9 cellular contexts compared by ENCODE assay signal in the genomic region with DNA sequence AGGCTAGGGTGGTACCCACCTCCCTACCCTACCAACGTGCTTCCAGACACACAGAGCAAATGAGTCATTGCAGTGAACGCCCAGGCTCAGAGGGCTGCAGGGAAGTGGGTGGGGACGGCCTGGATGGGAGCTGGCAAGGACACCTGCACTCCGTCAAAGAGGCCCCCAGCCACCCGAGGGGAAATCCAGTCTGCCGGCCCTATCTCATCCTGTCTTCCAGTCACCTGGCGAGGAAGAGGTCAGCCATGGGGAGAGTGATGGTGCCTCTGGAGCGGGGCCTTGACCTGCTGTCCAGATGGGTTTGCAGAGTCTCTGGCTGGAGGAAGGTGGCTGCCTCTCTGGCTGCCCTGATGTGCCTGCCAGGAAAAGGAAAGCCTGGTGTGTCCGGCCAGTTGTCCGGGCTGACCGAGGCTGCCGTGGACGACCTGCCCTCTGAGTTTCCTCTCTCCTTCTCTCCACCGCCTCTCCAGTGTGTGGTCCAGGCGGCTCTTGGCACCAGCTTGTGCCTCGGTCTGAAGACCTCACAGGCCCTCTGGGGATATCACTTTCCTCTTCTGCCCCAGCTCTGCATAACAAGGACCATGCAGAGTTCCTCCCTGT.
A peak's percentile ranks its signal among the peaks of the same experiment; 100 is the strongest.
DNase-seq lines count a peak whose midpoint lies in the region; ATAC-seq and TF ChIP-seq lines count a peak whose summit lies in the region.
"Had no signal": no experiment of that assay in that cellular context is flagged by ENCODE, and none has a peak within 500 bp of the region (broad histone marks: within the 10 kb centered on the region; RNA-seq: fewer than 3 reads in every experiment).

No MANE protein-coding gene starts in this region.

- peaks cover 67% of the 10 kb centered on the region for H3K4me1 ChIP-seq in SJCRH30
- peaks cover 0 to 14% of the 10 kb centered on the region in 2 donors for H3K4me1 ChIP-seq in gastrocnemius medialis
- H3K4me1 ChIP-seq: transverse colon had no signal

- peak; percentile 45 for ATAC-seq in left ventricle myocardium superior
- peak; percentile 24 to 59 for ATAC-seq in gastrocnemius medialis
- no peak for ATAC-seq in GM21825 (IDR thresholded peaks at IDR 0.05; ENCODE audit: unreplicated experiment)
- no peak for ATAC-seq in HG02970 (IDR thresholded peaks at IDR 0.05; ENCODE audit: low FRiP score, unreplicated experiment)
- ATAC-seq in HG02852 (IDR thresholded peaks at IDR 0.05; ENCODE audit: unreplicated experiment): no peak

- in situ Hi-C loops in gastrocnemius medialis (cut with MboI; ENCODE audit: low sequenced_read_pairs in 4 of 4): no loop called here

- intact Hi-C loops in left ventricle myocardium superior (cut with micrococcal nuclease) (no loop called here), gastrocnemius medialis (cut with DNase I; ENCODE audit: low total_unique reads) (no loop called here)

- no peaks in the 10 kb centered on the region for H3K27me3 ChIP-seq in MG63
- no peaks in the 10 kb centered on the region for H3K27me3 ChIP-seq in SJCRH30
- H3K27me3 ChIP-seq in gastrocnemius medialis: no peaks in the 10 kb centered on the region
- H3K27me3 ChIP-seq: transverse colon had no signal

- no peaks in the 10 kb centered on the region for H3K9me3 ChIP-seq in MG63
- H3K9me3 ChIP-seq in SJCRH30 (replicated peaks): no peaks in the 10 kb centered on the region
- no peaks in the 10 kb centered on the region for H3K9me3 ChIP-seq in gastrocnemius medialis
- H3K9me3 ChIP-seq: transverse colon had no signal

- no peak overlapping the region for H3K4me3 ChIP-seq in MG63
- H3K4me3 ChIP-seq in SJCRH30: no peak overlapping the region
- H3K4me3 ChIP-seq in gastrocnemius medialis: no peak overlapping the region
- H3K4me3 ChIP-seq: transverse colon had no signal

- H3K27ac ChIP-seq in SJCRH30 (peak overlapping the region; percentile 16; the same call in 1 of the 2 replicates), gastrocnemius medialis (peak overlapping the region in 2 of 4 donors; percentile 15 to 51)
- H3K27ac ChIP-seq: transverse colon had no signal

- DNase-seq in MG63: peak; percentile 40
- peak; percentile 68 to 78 for DNase-seq in SJCRH30
- peak; percentile 40 for DNase-seq in left ventricle myocardium superior
- peak in 1 of 2 donors; percentile 60 for DNase-seq in gastrocnemius medialis
- DNase-seq in cerebellum (ENCODE audit: low spot score): no peak
- DNase-seq: transverse colon had no signal

- no peak for TF ChIP-seq CTCF in gastrocnemius medialis (IDR thresholded peaks at IDR 0.05 in 4 of 5, conservative IDR thresholded peaks at IDR 0.05 in 1 of 5)

- TF ChIP-seq POLR2A in gastrocnemius medialis (IDR thresholded peaks at IDR 0.05): no peak

- no peaks in the 10 kb centered on the region for H3K36me3 ChIP-seq in MG63
- no peaks in the 10 kb centered on the region for H3K36me3 ChIP-seq in SJCRH30
- H3K36me3 ChIP-seq in gastrocnemius medialis: no peaks in the 10 kb centered on the region
- H3K36me3 ChIP-seq: transverse colon had no signal

Comparison
In these comparisons a context has a peak if more than half of its experiments do, and no peak if none do; other contexts are left out.
1. ATAC-seq: peak in left ventricle myocardium superior (single experiment) and gastrocnemius medialis (2 of 2); none in GM21825 (single experiment), HG02970 (single experiment) and HG02852 (single experiment).